In genomic region chr2:218024336-218024735, GRCh38 we compare ENCODE assay signal across 21 cellular contexts. TPM values are rescaled to one million over a fixed set of nuclear protein-coding genes. Genes with fewer than 3 reads are reported as not detected.
A peak's percentile ranks its signal among the peaks of the same experiment; 100 is the strongest.
DNase-seq lines count a peak whose midpoint lies in the region; ATAC-seq and TF ChIP-seq lines count a peak whose summit lies in the region.
"Had no signal": no experiment of that assay in that cellular context is flagged by ENCODE, and none has a peak within 500 bp of the region (broad histone marks: within the 10 kb centered on the region; RNA-seq: fewer than 3 reads in every experiment).

No MANE protein-coding gene starts in this region.

- intact Hi-C loops in Right ventricle myocardium superior (cut with DNase I) = no loop called here

- no peaks in the 10 kb centered on the region for H3K27me3 ChIP-seq in RWPE2 (ENCODE audit: insufficient read depth, poor library complexity, severe bottlenecking)
- H3K27me3 ChIP-seq in CD8-positive, alpha-beta memory T cell (ENCODE audit: insufficient read depth, low read length, poor library complexity, severe bottlenecking) = no peaks in the 10 kb centered on the region

- TF ChIP-seq CTCF in RWPE2 (IDR thresholded peaks at IDR 0.05; ENCODE audit: poor library complexity, severe bottlenecking) = no peak

- H3K27ac Mint-ChIP-seq in CD8-positive, alpha-beta memory T cell = no peak overlapping the region
- H3K27ac Mint-ChIP-seq: activated CD4-positive, alpha-beta T cell treated with anti-CD3 and anti-CD28 coated beads, Interleukin-2, amount 10 ng/mL, durations not matched to agents 24 days and 14 days; effector memory CD8-positive, alpha-beta T cell; immature natural killer cell had no signal

- H3K4me1 ChIP-seq in RWPE2 (ENCODE audit: insufficient read depth, poor library complexity, severe bottlenecking) = peaks cover 8% of the 10 kb centered on the region
- no peaks in the 10 kb centered on the region for H3K4me1 ChIP-seq in CD8-positive, alpha-beta memory T cell (ENCODE audit: insufficient read depth, low read length)

- ATAC-seq in RWPE2 (ENCODE audit: low read depth) (no peak), Right ventricle myocardium superior (ENCODE audit: poor library complexity) (peak; percentile 67)
- ATAC-seq: effector memory CD8-positive, alpha-beta T cell had no signal

- DNase-seq in 8988T (peak; percentile 17), RWPE2 (ENCODE audit: low spot score) (peak; percentile 32), Right ventricle myocardium superior (peak; percentile 52), retina (peak; percentile 1), hepatic stellate cell (ENCODE audit: low spot score) (no peak), NCI-H2227 treated with DMSO at 0.1 percent for 48 hours (lab: John Stamatoyannopoulos, UW) (no peak), middle frontal gyrus (ENCODE audit: extremely low spot score, low spot score) (no peak)
- no peak for DNase-seq in CD8-positive, alpha-beta memory T cell
- DNase-seq: activated CD4-positive, alpha-beta T cell treated with anti-CD3 and anti-CD28 coated beads, Interleukin-2, amount 10 ng/mL, durations not matched to agents 24 days and 14 days; activated CD8-positive, alpha-beta memory T cell treated with anti-CD3 and anti-CD28 coated beads, Interleukin-2, amount 50 U/mL, for 4 hours; activated gamma-delta T cell treated with Interleukin-2 at 50 U/mL for 16 hours; DMS79 treated with DMSO at 0.1 percent for 48 hours; effector memory CD8-positive, alpha-beta T cell; immature natural killer cell; NCI-H1694; NCI-H446; NK-92 treated with Interleukin-12 subunit alpha and Interleukin-12 subunit beta, amount 100 ng/mL, for 24 hours; stimulated activated CD4-positive, alpha-beta T cell treated with anti-CD3 and anti-CD28 coated beads, Interleukin-2, amount 100 ng/mL, for 48 hours had no signal

- H3K36me3 ChIP-seq in RWPE2 (ENCODE audit: low read depth) = no peaks in the 10 kb centered on the region
- H3K36me3 ChIP-seq in CD8-positive, alpha-beta memory T cell (ENCODE audit: insufficient read depth, low read length) = no peaks in the 10 kb centered on the region

- no peak overlapping the region for H3K4me3 Mint-ChIP-seq in CD8-positive, alpha-beta memory T cell
- H3K4me3 Mint-ChIP-seq: activated CD4-positive, alpha-beta T cell treated with anti-CD3 and anti-CD28 coated beads, Interleukin-2, amount 10 ng/mL, durations not matched to agents 24 days and 14 days; effector memory CD8-positive, alpha-beta T cell; immature natural killer cell had no signal

- CTCF ChIA-PET in CD8-positive, alpha-beta memory T cell (lab: Charles Lee) = interaction anchor here (1.4 kb wide), 1 partner anchor 10 kb away, joined by 3 read pairs; no protein-coding TSS in a partner anchor

- H3K4me3 ChIP-seq in RWPE2 (ENCODE audit: severe bottlenecking) = no peak overlapping the region
- no peak overlapping the region for H3K4me3 ChIP-seq in CD8-positive, alpha-beta memory T cell (ENCODE audit: low read length)
- H3K4me3 ChIP-seq: lung had no signal

- H3K9me3 Mint-ChIP-seq in CD8-positive, alpha-beta memory T cell = no peaks in the 10 kb centered on the region
- H3K9me3 Mint-ChIP-seq: activated CD4-positive, alpha-beta T cell treated with anti-CD3 and anti-CD28 coated beads, Interleukin-2, amount 10 ng/mL, durations not matched to agents 24 days and 14 days; effector memory CD8-positive, alpha-beta T cell; immature natural killer cell had no signal

- H3K4me1 Mint-ChIP-seq in CD8-positive, alpha-beta memory T cell = no peaks in the 10 kb centered on the region
- H3K4me1 Mint-ChIP-seq: activated CD4-positive, alpha-beta T cell treated with anti-CD3 and anti-CD28 coated beads, Interleukin-2, amount 10 ng/mL, durations not matched to agents 24 days and 14 days; immature natural killer cell had no signal

- H3K27me3 Mint-ChIP-seq in CD8-positive, alpha-beta memory T cell = no peaks in the 10 kb centered on the region
- H3K27me3 Mint-ChIP-seq: activated CD4-positive, alpha-beta T cell treated with anti-CD3 and anti-CD28 coated beads, Interleukin-2, amount 10 ng/mL, durations not matched to agents 24 days and 14 days; effector memory CD8-positive, alpha-beta T cell had no signal

- no peaks in the 10 kb centered on the region for H3K9me3 ChIP-seq in RWPE2 (ENCODE audit: severe bottlenecking)
- no peaks in the 10 kb centered on the region for H3K9me3 ChIP-seq in CD8-positive, alpha-beta memory T cell (ENCODE audit: low read length)

- POLR2A ChIA-PET in CD8-positive, alpha-beta memory T cell (lab: Charles Lee) = no interaction called here

- H3K27ac ChIP-seq in RWPE2 (ENCODE audit: poor library complexity, severe bottlenecking) = no peak overlapping the region
- H3K27ac ChIP-seq in CD8-positive, alpha-beta memory T cell (ENCODE audit: low read depth, low read length) = no peak overlapping the region

- no peaks in the 10 kb centered on the region for H3K36me3 Mint-ChIP-seq in CD8-positive, alpha-beta memory T cell
- H3K36me3 Mint-ChIP-seq: immature natural killer cell had no signal

RNA-seq across cellular contexts. Expression of gene TNS1, which starts 21.5 kb away (rescaled TPM):
- 722 TPM for total RNA-seq in Right ventricle myocardium superior
- 1 to 10 TPM; 1.1 to 1.8 TPM for total RNA-seq in CD8-positive, alpha-beta memory T cell
- not detected for polyA plus RNA-seq in CD8-positive, alpha-beta memory T cell

RNA-seq across cellular contexts. Expression of gene RUFY4, which starts 44.7 kb away (rescaled TPM):
- not detected for total RNA-seq in Right ventricle myocardium superior
- total RNA-seq in CD8-positive, alpha-beta memory T cell = not detected
- not detected for polyA plus RNA-seq in CD8-positive, alpha-beta memory T cell
- total RNA-seq: osteocyte had no signal
- polyA plus RNA-seq: AG04450 had no signal

Comparison
In these comparisons a context has a peak if more than half of its experiments do, and no peak if none do; other contexts are left out.
1. DNase-seq: peak in 8988T (single experiment), RWPE2 (single experiment), Right ventricle myocardium superior (single experiment) and retina (single experiment); none in hepatic stellate cell (single experiment), NCI-H2227 treated with DMSO at 0.1 percent for 48 hours (single experiment), middle frontal gyrus (single experiment) and CD8-positive, alpha-beta memory T cell (0 of 5).
2. RNA of gene TNS1, which starts 21.5 kb away (total RNA-seq): 722 TPM in Right ventricle myocardium superior (single experiment); 1.1 to 1.8 TPM in CD8-positive, alpha-beta memory T cell; every median in the first group is over 100 times any median in the second.